ENCODE assay signal across 1 cellular context in the genomic region with DNA sequence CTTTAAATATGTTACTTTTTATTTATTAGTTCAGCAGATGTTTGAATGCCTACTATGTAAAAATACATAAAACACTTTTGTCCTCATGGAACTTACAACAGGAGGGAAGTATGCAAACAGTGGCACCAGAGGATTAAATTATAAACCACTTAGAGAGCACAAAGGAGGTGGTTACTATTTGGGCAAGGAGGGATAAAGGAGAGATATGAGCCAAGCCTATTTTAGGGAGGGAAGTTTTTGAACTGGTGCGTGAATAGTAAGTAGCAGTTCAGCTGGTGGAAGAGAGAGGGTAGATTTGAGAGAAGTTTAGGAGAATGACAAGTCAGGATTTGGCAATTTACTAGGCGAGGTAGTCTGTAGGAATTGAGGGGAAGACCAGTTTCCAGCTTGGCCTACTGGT.
TF ChIP-seq lines count a peak whose summit lies in the region.

No MANE protein-coding gene starts in this region.

TF ChIP-seq in K562, 482 proteins besides CTCF, POLR2A, EP300 and RAD21:
- TF ChIP-seq, protein P1, sequence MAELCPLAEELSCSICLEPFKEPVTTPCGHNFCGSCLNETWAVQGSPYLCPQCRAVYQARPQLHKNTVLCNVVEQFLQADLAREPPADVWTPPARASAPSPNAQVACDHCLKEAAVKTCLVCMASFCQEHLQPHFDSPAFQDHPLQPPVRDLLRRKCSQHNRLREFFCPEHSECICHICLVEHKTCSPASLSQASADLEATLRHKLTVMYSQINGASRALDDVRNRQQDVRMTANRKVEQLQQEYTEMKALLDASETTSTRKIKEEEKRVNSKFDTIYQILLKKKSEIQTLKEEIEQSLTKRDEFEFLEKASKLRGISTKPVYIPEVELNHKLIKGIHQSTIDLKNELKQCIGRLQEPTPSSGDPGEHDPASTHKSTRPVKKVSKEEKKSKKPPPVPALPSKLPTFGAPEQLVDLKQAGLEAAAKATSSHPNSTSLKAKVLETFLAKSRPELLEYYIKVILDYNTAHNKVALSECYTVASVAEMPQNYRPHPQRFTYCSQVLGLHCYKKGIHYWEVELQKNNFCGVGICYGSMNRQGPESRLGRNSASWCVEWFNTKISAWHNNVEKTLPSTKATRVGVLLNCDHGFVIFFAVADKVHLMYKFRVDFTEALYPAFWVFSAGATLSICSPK (IDR thresholded peaks at IDR 0.05; ENCODE audit: borderline replicate concordance), result no peak
- TF ChIP-seq, protein P2, sequence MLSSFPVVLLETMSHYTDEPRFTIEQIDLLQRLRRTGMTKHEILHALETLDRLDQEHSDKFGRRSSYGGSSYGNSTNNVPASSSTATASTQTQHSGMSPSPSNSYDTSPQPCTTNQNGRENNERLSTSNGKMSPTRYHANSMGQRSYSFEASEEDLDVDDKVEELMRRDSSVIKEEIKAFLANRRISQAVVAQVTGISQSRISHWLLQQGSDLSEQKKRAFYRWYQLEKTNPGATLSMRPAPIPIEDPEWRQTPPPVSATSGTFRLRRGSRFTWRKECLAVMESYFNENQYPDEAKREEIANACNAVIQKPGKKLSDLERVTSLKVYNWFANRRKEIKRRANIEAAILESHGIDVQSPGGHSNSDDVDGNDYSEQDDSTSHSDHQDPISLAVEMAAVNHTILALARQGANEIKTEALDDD (IDR thresholded peaks at IDR 0.05), result peak; percentile 68
- TF ChIP-seq ARID2 (IDR thresholded peaks at IDR 0.05), result no peak
- peak; percentile 31 for TF ChIP-seq TBP (optimal IDR thresholded peaks at IDR 0.05; ENCODE audit: low read depth, low read length)
